In genomic region chr1:247332901-247333361, GRCh38 we compare ENCODE assay signal across 8 cellular contexts. TPM values are rescaled to one million over a fixed set of nuclear protein-coding genes. Genes with fewer than 3 reads are reported as not detected.
A peak's percentile ranks its signal among the peaks of the same experiment; 100 is the strongest.
DNase-seq lines count a peak whose midpoint lies in the region; ATAC-seq and TF ChIP-seq lines count a peak whose summit lies in the region.

No MANE protein-coding gene starts in this region.

- H3K27ac ChIP-seq in neural cell (ENCODE audit: low read length): peak overlapping the region; percentile 65

- peak overlapping the region; percentile 98 for H3K9ac ChIP-seq in neural cell (ENCODE audit: low read length)

- no peak for TF ChIP-seq RAD21 in neural cell (conservative IDR thresholded peaks at IDR 0.05)

- H3K9me3 Mint-ChIP-seq in stimulated activated naive CD8-positive, alpha-beta T cell treated with anti-CD3 and anti-CD28 coated beads, Interleukin-15, Interleukin-2, amounts not matched to agents 100 ng/mL and 50 ng/mL, for 24 hours: no peaks in the 10 kb centered on the region

- no peaks in the 10 kb centered on the region for H4K20me1 ChIP-seq in neural cell (ENCODE audit: insufficient read depth)

- peak overlapping the region; percentile 80 for H3K4me3 Mint-ChIP-seq in stimulated activated naive CD8-positive, alpha-beta T cell treated with anti-CD3 and anti-CD28 coated beads, Interleukin-15, Interleukin-2, amounts not matched to agents 100 ng/mL and 50 ng/mL, for 24 hours
- H3K4me3 Mint-ChIP-seq in T-helper 17 cell: peak overlapping the region; percentile 71

- H2AFZ ChIP-seq in neural cell (ENCODE audit: low read depth, low read length): no peak overlapping the region

- H3K9me2 ChIP-seq in neural cell (ENCODE audit: insufficient read depth, low read length): no peaks in the 10 kb centered on the region

- DNase-seq in stimulated activated naive CD8-positive, alpha-beta T cell treated with anti-CD3 and anti-CD28 coated beads, Interleukin-15, Interleukin-2, amounts not matched to agents 100 U/mL and 50 U/mL, for 24 hours: no peak
- no peak for DNase-seq in T-helper 17 cell
- DNase-seq in fibroblast of peridontal ligament (ENCODE audit: extremely low read depth): peak; percentile 28
- no peak for DNase-seq in NCI-H146 treated with DMSO at 0.1 percent for 48 hours (lab: John Stamatoyannopoulos, UW; ENCODE audit: unreplicated experiment)
- DNase-seq in NCI-H1694 (lab: John Stamatoyannopoulos, UW): no peak
- DNase-seq in NCI-H2227 (lab: John Stamatoyannopoulos, UW; ENCODE audit: unreplicated experiment): no peak

- TF ChIP-seq CTCF in neural cell (IDR thresholded peaks at IDR 0.05; ENCODE audit: poor library complexity, severe bottlenecking): no peak

- no peaks in the 10 kb centered on the region for H3K27me3 ChIP-seq in neural cell (ENCODE audit: insufficient read depth, low read depth, low read length)

- H3K36me3 Mint-ChIP-seq in stimulated activated naive CD8-positive, alpha-beta T cell treated with anti-CD3 and anti-CD28 coated beads, Interleukin-15, Interleukin-2, amounts not matched to agents 100 ng/mL and 50 ng/mL, for 24 hours (ENCODE audit: low read depth): peaks cover 24% of the 10 kb centered on the region
- H3K36me3 Mint-ChIP-seq in T-helper 17 cell (ENCODE audit: low read depth): peaks cover 2% of the 10 kb centered on the region

- peak overlapping the region; percentile 79 for H3K27ac Mint-ChIP-seq in stimulated activated naive CD8-positive, alpha-beta T cell treated with anti-CD3 and anti-CD28 coated beads, Interleukin-15, Interleukin-2, amounts not matched to agents 100 ng/mL and 50 ng/mL, for 24 hours
- H3K27ac Mint-ChIP-seq in T-helper 17 cell: peak overlapping the region; percentile 32

- H3K4me1 Mint-ChIP-seq in stimulated activated naive CD8-positive, alpha-beta T cell treated with anti-CD3 and anti-CD28 coated beads, Interleukin-15, Interleukin-2, amounts not matched to agents 100 ng/mL and 50 ng/mL, for 24 hours (ENCODE audit: low read depth): peaks cover 31% of the 10 kb centered on the region
- peaks cover 23% of the 10 kb centered on the region for H3K4me1 Mint-ChIP-seq in T-helper 17 cell

- H3K9me3 ChIP-seq in T-helper 17 cell (ENCODE audit: control insufficient read depth, low read length, poor library complexity, severe bottlenecking) (no peaks in the 10 kb centered on the region), neural cell (ENCODE audit: low read length) (no peaks in the 10 kb centered on the region)

- H3K27me3 Mint-ChIP-seq in stimulated activated naive CD8-positive, alpha-beta T cell treated with anti-CD3 and anti-CD28 coated beads, Interleukin-15, Interleukin-2, amounts not matched to agents 100 ng/mL and 50 ng/mL, for 24 hours: no peaks in the 10 kb centered on the region
- H3K27me3 Mint-ChIP-seq in T-helper 17 cell: no peaks in the 10 kb centered on the region

- ATAC-seq in stimulated activated naive CD8-positive, alpha-beta T cell treated with anti-CD3 and anti-CD28 coated beads, Interleukin-15, Interleukin-2, amounts not matched to agents 100 U/mL and 50 U/mL, for 24 hours: no peak
- no peak for ATAC-seq in T-helper 17 cell

- no peaks in the 10 kb centered on the region for H3K36me3 ChIP-seq in neural cell (ENCODE audit: insufficient read depth, low read length)

- H3K79me2 ChIP-seq in neural cell (replicated peaks; ENCODE audit: insufficient read depth, low read length): peaks cover 40% of the 10 kb centered on the region

- TF ChIP-seq EP300 in neural cell (conservative IDR thresholded peaks at IDR 0.05; ENCODE audit: poor library complexity, severe bottlenecking): no peak

- H3K4me3 ChIP-seq in neural cell (ENCODE audit: low read length): peak overlapping the region; percentile 94

- H3K4me2 ChIP-seq in neural cell (ENCODE audit: low read length): peak overlapping the region; percentile 56

- no peaks in the 10 kb centered on the region for H3F3A ChIP-seq in neural cell (ENCODE audit: insufficient read depth, low read length, poor library complexity, severe bottlenecking)

TF ChIP-seq in neural cell, 6 proteins besides CTCF, POLR2A, EP300 and RAD21:
- no peak for TF ChIP-seq TAF1 (IDR thresholded peaks at IDR 0.05; ENCODE audit: low read depth)
- TF ChIP-seq SMC3 (conservative IDR thresholded peaks at IDR 0.05; ENCODE audit: poor library complexity): no peak
- no peak for TF ChIP-seq POLR2AphosphoS5 (IDR thresholded peaks at IDR 0.05)
- no peak for TF ChIP-seq MXI1 (conservative IDR thresholded peaks at IDR 0.05; ENCODE audit: poor library complexity, severe bottlenecking)
- no peak for TF ChIP-seq EZH2 (IDR thresholded peaks at IDR 0.05; ENCODE audit: borderline replicate concordance, insufficient read depth, low read length, poor library complexity, severe bottlenecking)
- no peak for TF ChIP-seq REST (IDR thresholded peaks at IDR 0.05; ENCODE audit: borderline replicate concordance)
TF ChIP-seq in neural cell: peak in this region for 0.

RNA-seq across cellular contexts. Expression of gene ZNF496, which starts 1.3 kb away (rescaled TPM):
- 1 to 10 TPM; 5.4 to 8.1 TPM for total RNA-seq in T-helper 17 cell
- 23.0 and 25.2 TPM in 2 replicates for polyA plus RNA-seq in neural cell
- 28.2 and 30.2 TPM in 2 replicates for polyA minus RNA-seq in neural cell
